1 cellular context compared by ENCODE assay signal in the genomic region with DNA sequence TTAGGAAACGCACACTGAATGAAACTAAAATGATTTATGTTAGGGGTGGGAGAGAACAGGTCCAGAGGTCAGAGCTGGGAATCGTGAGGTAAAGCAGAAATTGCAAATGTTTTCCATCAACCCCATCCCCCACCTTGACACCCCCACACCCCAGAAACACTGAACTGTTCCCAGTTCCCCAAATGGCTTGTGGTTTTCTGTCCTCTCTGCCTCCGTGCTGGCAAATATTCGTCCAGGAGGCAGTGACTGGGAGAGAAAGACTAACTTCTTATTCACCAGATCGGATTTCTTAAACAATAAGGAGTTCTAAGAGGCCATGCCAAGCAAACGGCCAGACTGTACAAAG.
TF ChIP-seq lines count a peak whose summit lies in the region.

No MANE protein-coding gene starts in this region.

TF ChIP-seq in endothelial cell of umbilical vein, 7 proteins besides CTCF, POLR2A, EP300 and RAD21:
- TF ChIP-seq JUN (IDR thresholded peaks at IDR 0.05; ENCODE audit: borderline replicate concordance, insufficient read depth, insufficient read length, low read depth) (no peak), POLR2AphosphoS5 (IDR thresholded peaks at IDR 0.05; ENCODE audit: insufficient read depth, low read depth, low read length) (no peak), MYC (IDR thresholded peaks at IDR 0.05; ENCODE audit: low read depth, low read length) (no peak), FOS (IDR thresholded peaks at IDR 0.05; ENCODE audit: borderline replicate concordance, insufficient read depth, low read length) (no peak), MAX (IDR thresholded peaks at IDR 0.05; ENCODE audit: insufficient read depth, insufficient read length) (no peak), EZH2 (IDR thresholded peaks at IDR 0.05; ENCODE audit: borderline replicate concordance, low read depth, low read length, severe bottlenecking) (no peak), GATA2 (IDR thresholded peaks at IDR 0.05; ENCODE audit: insufficient read depth, insufficient read length, low read depth, low read length) (no peak)
